8 cellular contexts compared by ENCODE assay signal in genomic region chr9:117704024-117704575, GRCh38. TPM values are rescaled to one million over a fixed set of nuclear protein-coding genes. Genes with fewer than 3 reads are reported as not detected.
A peak's percentile ranks its signal among the peaks of the same experiment; 100 is the strongest.
DNase-seq lines count a peak whose midpoint lies in the region; ATAC-seq and TF ChIP-seq lines count a peak whose summit lies in the region.

TSS of gene TLR4 (plus strand) at chr9:117704403. CDS start at chr9:117704473, 70 bp downstream.

- H3K4me1 ChIP-seq in mammary epithelial cell (ENCODE audit: insufficient read depth, low read length): peaks cover 22% of the 10 kb centered on the region

- H3K36me3 ChIP-seq in MG63 (no peaks in the 10 kb centered on the region), mammary epithelial cell (ENCODE audit: insufficient read depth, low read length) (peaks cover 3% of the 10 kb centered on the region)

- H3K4me3 ChIP-seq in GM12865 (ENCODE audit: low read depth, low read length): no peak within 1 kb of the TSS
- H3K4me3 ChIP-seq in MG63: peak within 1 kb of the TSS; percentile 29
- H3K4me3 ChIP-seq in mammary epithelial cell (replicated peaks in 1 of 3; ENCODE audit: insufficient read depth in 1 of 3, low read depth in 2 of 3, low read length in 3 of 3): peak within 1 kb of the TSS; percentile 33 to 65 (median 45)

- H4K20me1 ChIP-seq in mammary epithelial cell (ENCODE audit: insufficient read depth, low read length): no peaks in the 10 kb centered on the region

- in situ Hi-C loops in mammary epithelial cell (cut with MboI; ENCODE audit: low sequenced_read_pairs in 2 of 2): no loop called here

- no peak within 1 kb of the TSS for H3K4me3 Mint-ChIP-seq in stimulated activated effector memory CD8-positive, alpha-beta T cell treated with anti-CD3 and anti-CD28 coated beads, Interleukin-12 subunit alpha, Interleukin-12 subunit beta, amount 100 ng/mL, for 72 hours

- no peak within 1 kb of the TSS for H3K27ac Mint-ChIP-seq in stimulated activated effector memory CD8-positive, alpha-beta T cell treated with anti-CD3 and anti-CD28 coated beads, Interleukin-12 subunit alpha, Interleukin-12 subunit beta, amount 100 ng/mL, for 72 hours

- no peaks in the 10 kb centered on the region for H3K4me1 Mint-ChIP-seq in stimulated activated effector memory CD8-positive, alpha-beta T cell treated with anti-CD3 and anti-CD28 coated beads, Interleukin-12 subunit alpha, Interleukin-12 subunit beta, amount 100 ng/mL, for 72 hours

- no peaks in the 10 kb centered on the region for H3K27me3 ChIP-seq in MG63
- no peaks in the 10 kb centered on the region for H3K27me3 ChIP-seq in mammary epithelial cell (ENCODE audit: insufficient read depth, low read length)
- no peaks in the 10 kb centered on the region for H3K27me3 ChIP-seq in layer of hippocampus (ENCODE audit: control insufficient read depth, insufficient read depth, low read length)

- H3K27ac ChIP-seq in mammary epithelial cell (ENCODE audit: insufficient read depth, low read depth, low read length) (peak within 1 kb of the TSS; percentile 65), layer of hippocampus (ENCODE audit: low read depth, low read length) (peak within 1 kb of the TSS; percentile 83)

- H3K79me2 ChIP-seq in mammary epithelial cell (ENCODE audit: insufficient read depth, low read length): peaks cover 32% of the 10 kb centered on the region

- H3K9me3 ChIP-seq in MG63 (no peaks in the 10 kb centered on the region), mammary epithelial cell (replicated peaks; ENCODE audit: insufficient read depth, low read length) (no peaks in the 10 kb centered on the region)

- no peaks in the 10 kb centered on the region for H3K36me3 Mint-ChIP-seq in stimulated activated effector memory CD8-positive, alpha-beta T cell treated with anti-CD3 and anti-CD28 coated beads, Interleukin-12 subunit alpha, Interleukin-12 subunit beta, amount 100 ng/mL, for 72 hours

- H3K9me3 Mint-ChIP-seq in stimulated activated effector memory CD8-positive, alpha-beta T cell treated with anti-CD3 and anti-CD28 coated beads, Interleukin-12 subunit alpha, Interleukin-12 subunit beta, amount 100 ng/mL, for 72 hours: no peaks in the 10 kb centered on the region

- peak within 1 kb of the TSS; percentile 67 for H3K9ac ChIP-seq in mammary epithelial cell (ENCODE audit: insufficient read depth, low read length)

- H2AFZ ChIP-seq in mammary epithelial cell (ENCODE audit: low read depth, low read length): peak within 1 kb of the TSS; percentile 90

- peak within 1 kb of the TSS; percentile 93 for H3K4me2 ChIP-seq in mammary epithelial cell (ENCODE audit: insufficient read depth, low read depth, low read length)

- BruUV-seq in mammary epithelial cell (replicated peaks; lab: Mats Ljungman, UMichigan): TSS peak; percentile 70

- 0% methylated on average over 13 of the region's 13 CpGs for WGBS in mammary epithelial cell (ENCODE audit: low coverage, missing lambda C conversion rate)

- intact Hi-C loops in mammary epithelial cell (cut with micrococcal nuclease): no loop called here

- dilution Hi-C loops in mammary epithelial cell (cut with HindIII; ENCODE audit: low sequenced_read_pairs): no loop called here

- TF ChIP-seq CTCF in GM12865 (IDR thresholded peaks at IDR 0.05; ENCODE audit: insufficient read depth, low read depth, low read length, missing control alignments) (no peak), mammary epithelial cell (conservative IDR thresholded peaks at IDR 0.05 in 1 of 2, IDR thresholded peaks at IDR 0.05 in 1 of 2; ENCODE audit: extremely low read depth in 1 of 2, insufficient read depth in 1 of 2, low read depth in 1 of 2, low read length in 2 of 2) (no peak)

- ATAC-seq in stimulated activated effector memory CD8-positive, alpha-beta T cell treated with anti-CD3 and anti-CD28 coated beads, Interleukin-12 subunit alpha, Interleukin-12 subunit beta, amount 100 ng/mL, for 72 hours: peak; percentile 32

- DNase-seq in GM12865 (ENCODE audit: low read depth): peak; percentile 69
- DNase-seq in H4 (ENCODE audit: low spot score): peak; percentile 64
- DNase-seq in MG63: peak; percentile 46
- DNase-seq in mammary epithelial cell: peak; percentile 75
- DNase-seq in stimulated activated effector memory CD8-positive, alpha-beta T cell treated with anti-CD3 and anti-CD28 coated beads, Interleukin-12 subunit alpha, Interleukin-12 subunit beta, amount 100 ng/mL, for 72 hours (ENCODE audit: low spot score in 2 of 2): no peak
- no peak for DNase-seq in stimulated activated naive CD4-positive, alpha-beta T cell treated with Interleukin-2 at 50 U/mL for 16 hours (lab: John Stamatoyannopoulos, UW)
- no peak for DNase-seq in DMS79 treated with DMSO at 0.1 percent for 48 hours (lab: John Stamatoyannopoulos, UW)

- CTCF ChIA-PET in mammary epithelial cell (lab: Charles Lee; ENCODE audit: low non-redundant PET): no interaction called here

RNA-seq across cellular contexts. Expression of gene TLR4, which starts in this region (rescaled TPM):
- total RNA-seq in H4 (2014; rRNA removed; shearing (Covaris generic)): 6.7 and 7.5 TPM in 2 replicates
- 3.5 and 3.9 TPM in 2 replicates for total RNA-seq in MG63 (2014; rRNA removed; shearing (Covaris generic); ENCODE audit: low replicate concordance)
- 10 to 100 TPM in 1 of 2 donors, 1 to 10 TPM in 1; 7.2 to 71.3 TPM for total RNA-seq in mammary epithelial cell
- 7.9 TPM for polyA plus RNA-seq in mammary epithelial cell
- polyA minus RNA-seq in mammary epithelial cell: 22.5 TPM

Comparison
In these comparisons a context has a peak if more than half of its experiments do, and no peak if none do; other contexts are left out.
1. DNase-seq: peak in GM12865 (single experiment), H4 (single experiment), MG63 (single experiment) and mammary epithelial cell (single experiment); none in stimulated activated effector memory CD8-positive, alpha-beta T cell treated with anti-CD3 and anti-CD28 coated beads, Interleukin-12 subunit alpha, Interleukin-12 subunit beta, amount 100 ng/mL, for 72 hours (0 of 2), stimulated activated naive CD4-positive, alpha-beta T cell treated with Interleukin-2 at 50 U/mL for 16 hours (single experiment) and DMS79 treated with DMSO at 0.1 percent for 48 hours (single experiment).